In genomic region chr18:64115906-64116305, GRCh38 we compare ENCODE assay signal across 30 cellular contexts. TPM values are rescaled to one million over a fixed set of nuclear protein-coding genes. Genes with fewer than 3 reads are reported as not detected.
"Had no signal": no experiment of that assay in that cellular context is flagged by ENCODE, and none has a peak within 500 bp of the region (broad histone marks: within the 10 kb centered on the region; RNA-seq: fewer than 3 reads in every experiment).

No MANE protein-coding gene starts in this region.

- H3K9me3 Mint-ChIP-seq: activated CD4-positive, alpha-beta memory T cell treated with anti-CD3 and anti-CD28 coated beads for 36 hours; activated naive CD8-positive, alpha-beta T cell treated with anti-CD3 and anti-CD28 coated beads, Interleukin-2, amount 50 U/mL, for 24 hours; activated T-cell treated with anti-CD3 and anti-CD28 coated beads, Interleukin-2, amount 50 U/mL, for 72 hours; dendritic cell treated with granulocyte-macrophage colony-stimulating factor and Interleukin-4, amounts not matched to agents 40 ng/mL and 50 ng/mL, for 4 days; naive B cell had no signal

- H3K4me1 Mint-ChIP-seq: activated naive CD8-positive, alpha-beta T cell treated with anti-CD3 and anti-CD28 coated beads, Interleukin-2, amount 50 U/mL, for 24 hours; naive B cell; stimulated activated naive CD8-positive, alpha-beta T cell treated with anti-CD3 and anti-CD28 coated beads, Interleukin-15, amount 100 ng/mL, for 72 hours; T-helper 17 cell had no signal

- H3K27me3 Mint-ChIP-seq: activated naive CD8-positive, alpha-beta T cell treated with anti-CD3 and anti-CD28 coated beads, Interleukin-2, amount 50 U/mL, for 24 hours; dendritic cell treated with granulocyte-macrophage colony-stimulating factor and Interleukin-4, amounts not matched to agents 40 ng/mL and 50 ng/mL, for 4 days; naive B cell; stimulated activated naive CD8-positive, alpha-beta T cell treated with anti-CD3 and anti-CD28 coated beads, Interleukin-15, amount 100 ng/mL, for 72 hours; T-helper 17 cell had no signal

- H3K27ac ChIP-seq: body of pancreas, cardiac muscle cell, right atrium auricular region, tibial artery had no signal

- DNase-seq: activated CD4-positive, alpha-beta memory T cell treated with anti-CD3 and anti-CD28 coated beads for 36 hours; activated CD4-positive, alpha-beta T cell treated with anti-CD3 and anti-CD28 coated beads for 48 hours; activated effector memory CD4-positive, alpha-beta T cell treated with anti-CD3 and anti-CD28 coated beads, Interleukin-2, amount 50 U/mL, for 16 hours; activated naive CD4-positive, alpha-beta T cell treated with anti-CD3 and anti-CD28 coated beads, Interleukin-2, amount 50 U/mL, for 16 hours; activated naive CD8-positive, alpha-beta T cell treated with anti-CD3 and anti-CD28 coated beads, Interleukin-2, amount 50 U/mL, for 24 hours; activated T-cell treated with anti-CD3 and anti-CD28 coated beads, Interleukin-2, amount 50 U/mL, for 72 hours; anterior cingulate cortex; body of pancreas; effector CD4-positive, alpha-beta T cell; foreskin melanocyte; hypothalamus; naive B cell; stimulated activated CD4-positive, alpha-beta T cell treated with anti-CD3 and anti-CD28 coated beads, Interleukin-1b, Interleukin-23, amount 100 ng/mL, for 48 hours; stimulated activated naive CD8-positive, alpha-beta T cell treated with anti-CD3 and anti-CD28 coated beads, Interleukin-15, amount 100 ng/mL, for 72 hours; T-helper 17 cell; tibial artery had no signal

- H3K9me3 ChIP-seq: body of pancreas, right atrium auricular region, tibial artery had no signal

- H3K36me3 ChIP-seq: cardiac muscle cell, right atrium auricular region, tibial artery had no signal

- H3K4me1 ChIP-seq: body of pancreas, right atrium auricular region, tibial artery had no signal

- H3K4me3 ChIP-seq: body of pancreas, cardiac muscle cell, right atrium auricular region, tibial artery had no signal

- ATAC-seq: activated naive CD8-positive, alpha-beta T cell treated with anti-CD3 and anti-CD28 coated beads, Interleukin-2, amount 50 U/mL, for 24 hours; activated T-cell treated with anti-CD3 and anti-CD28 coated beads, Interleukin-2, amount 50 U/mL, for 72 hours; body of pancreas; stimulated activated naive CD8-positive, alpha-beta T cell treated with anti-CD3 and anti-CD28 coated beads, Interleukin-15, amount 100 ng/mL, for 72 hours; T-helper 17 cell had no signal

- H3K4me3 Mint-ChIP-seq: activated CD4-positive, alpha-beta memory T cell treated with anti-CD3 and anti-CD28 coated beads for 36 hours; activated naive CD8-positive, alpha-beta T cell treated with anti-CD3 and anti-CD28 coated beads, Interleukin-2, amount 50 U/mL, for 24 hours; activated T-cell treated with anti-CD3 and anti-CD28 coated beads, Interleukin-2, amount 50 U/mL, for 72 hours; dendritic cell treated with granulocyte-macrophage colony-stimulating factor and Interleukin-4, amounts not matched to agents 40 ng/mL and 50 ng/mL, for 4 days; naive B cell; stimulated activated naive CD8-positive, alpha-beta T cell treated with anti-CD3 and anti-CD28 coated beads, Interleukin-15, amount 100 ng/mL, for 72 hours; T-helper 17 cell had no signal

- H3K27ac Mint-ChIP-seq: activated CD4-positive, alpha-beta memory T cell treated with anti-CD3 and anti-CD28 coated beads for 36 hours; activated naive CD8-positive, alpha-beta T cell treated with anti-CD3 and anti-CD28 coated beads, Interleukin-2, amount 50 U/mL, for 24 hours; activated T-cell treated with anti-CD3 and anti-CD28 coated beads, Interleukin-2, amount 50 U/mL, for 72 hours; dendritic cell treated with granulocyte-macrophage colony-stimulating factor and Interleukin-4, amounts not matched to agents 40 ng/mL and 50 ng/mL, for 4 days; stimulated activated naive CD8-positive, alpha-beta T cell treated with anti-CD3 and anti-CD28 coated beads, Interleukin-15, amount 100 ng/mL, for 72 hours; T-helper 17 cell had no signal

- H3K36me3 Mint-ChIP-seq: activated CD4-positive, alpha-beta memory T cell treated with anti-CD3 and anti-CD28 coated beads for 36 hours; naive B cell had no signal

- H3K27me3 ChIP-seq: body of pancreas, cardiac muscle cell, right atrium auricular region, tibial artery had no signal

RNA-seq across cellular contexts. Expression of gene LINC00305, which starts 33.0 kb away (rescaled TPM):
- total RNA-seq: activated CD4-positive, alpha-beta memory T cell treated with anti-CD3 and anti-CD28 coated beads for 36 hours; activated T-cell treated with anti-CD3 and anti-CD28 coated beads, Interleukin-2, amount 50 U/mL, for 72 hours; body of pancreas; cardiac muscle cell; chondrocyte; epithelial cell of proximal tubule; fibroblast of lung; mesenteric fat pad; mucosa of gallbladder; osteoblast; posterior vena cava; right atrium auricular region; skeletal muscle tissue; T-helper 17 cell; ureter had no signal
- polyA plus RNA-seq: fibroblast of lung, liver, neural cell had no signal
